8 cellular contexts compared by ENCODE assay signal in the genomic region with DNA sequence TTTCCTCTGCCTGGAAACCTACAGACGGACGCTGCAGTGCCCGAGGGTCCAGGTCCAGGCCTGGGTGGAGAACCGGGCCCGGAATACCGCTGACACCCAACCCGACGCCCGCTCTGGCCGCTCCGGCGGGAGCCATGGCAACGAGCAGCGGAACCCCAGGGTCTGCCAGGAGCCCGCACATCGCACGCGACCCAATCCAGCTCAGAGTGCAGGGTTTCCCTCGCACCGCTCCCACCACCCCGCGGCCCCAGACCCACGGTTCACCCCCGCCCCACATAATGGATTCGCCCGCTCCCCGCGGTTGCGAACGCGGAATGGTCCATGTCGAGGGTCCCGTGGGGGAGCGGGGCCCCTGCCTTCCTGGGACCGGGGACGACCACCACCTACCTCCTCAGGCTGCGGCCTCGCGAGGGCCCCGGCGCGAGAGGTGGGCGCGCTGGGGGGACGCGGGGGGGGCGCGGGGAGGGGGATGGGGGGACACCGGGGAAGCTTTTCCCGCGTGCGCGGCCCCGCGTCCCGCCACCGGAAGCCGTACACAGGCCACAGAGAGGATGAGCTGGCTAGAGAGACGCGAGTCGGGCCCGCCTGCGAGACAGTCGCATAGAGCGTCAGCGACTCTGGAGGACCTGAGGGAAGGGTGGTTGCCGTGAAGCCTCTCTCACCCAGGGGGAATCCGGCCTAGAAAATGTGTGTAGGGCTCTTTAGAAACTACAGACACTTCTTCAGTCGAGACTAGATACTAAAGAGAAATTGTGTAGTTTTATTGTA. TPM values are rescaled to one million over a fixed set of nuclear protein-coding genes. Genes with fewer than 3 reads are reported as not detected.
DNase-seq lines count a peak whose midpoint lies in the region; ATAC-seq and TF ChIP-seq lines count a peak whose summit lies in the region.

A gene with protein sequence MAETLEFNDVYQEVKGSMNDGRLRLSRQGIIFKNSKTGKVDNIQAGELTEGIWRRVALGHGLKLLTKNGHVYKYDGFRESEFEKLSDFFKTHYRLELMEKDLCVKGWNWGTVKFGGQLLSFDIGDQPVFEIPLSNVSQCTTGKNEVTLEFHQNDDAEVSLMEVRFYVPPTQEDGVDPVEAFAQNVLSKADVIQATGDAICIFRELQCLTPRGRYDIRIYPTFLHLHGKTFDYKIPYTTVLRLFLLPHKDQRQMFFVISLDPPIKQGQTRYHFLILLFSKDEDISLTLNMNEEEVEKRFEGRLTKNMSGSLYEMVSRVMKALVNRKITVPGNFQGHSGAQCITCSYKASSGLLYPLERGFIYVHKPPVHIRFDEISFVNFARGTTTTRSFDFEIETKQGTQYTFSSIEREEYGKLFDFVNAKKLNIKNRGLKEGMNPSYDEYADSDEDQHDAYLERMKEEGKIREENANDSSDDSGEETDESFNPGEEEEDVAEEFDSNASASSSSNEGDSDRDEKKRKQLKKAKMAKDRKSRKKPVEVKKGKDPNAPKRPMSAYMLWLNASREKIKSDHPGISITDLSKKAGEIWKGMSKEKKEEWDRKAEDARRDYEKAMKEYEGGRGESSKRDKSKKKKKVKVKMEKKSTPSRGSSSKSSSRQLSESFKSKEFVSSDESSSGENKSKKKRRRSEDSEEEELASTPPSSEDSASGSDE (minus strand): TSS at position 550 of the 768 bp plus-strand sequence. CDS start 771 bp downstream, outside the sequence.

- no peak for TF ChIP-seq CTCF in Calu3 (IDR thresholded peaks at IDR 0.05; ENCODE audit: unreplicated experiment)

- peaks cover 50% of the 10 kb centered on the region for H3K36me3 Mint-ChIP-seq in Calu3 (ENCODE audit: insufficient read depth, unreplicated experiment)

- peak within 1 kb of the TSS; percentile 94 for H3K9ac ChIP-seq in NT2/D1 (ENCODE audit: insufficient read length, low read depth)

- CTCF ChIA-PET in Calu3 (lab: Charles Lee): interaction anchor here (0.5 to 1.4 kb wide), 5 partner anchors 10 to 1232 kb away, joined by 3 to 7 read pairs (median 3); no protein-coding TSS in a partner anchor

- peak within 1 kb of the TSS; percentile 92 for H3K27ac Mint-ChIP-seq in Calu3 (ENCODE audit: unreplicated experiment)

- BruUV-seq in Calu3 (replicated peaks; lab: Mats Ljungman, UMichigan): no TSS peak

- peaks cover 20% of the 10 kb centered on the region for H3K4me1 ChIP-seq in NT2/D1 (ENCODE audit: insufficient read depth, insufficient read length)

- H3K4me3 ChIP-seq in NT2/D1 (ENCODE audit: insufficient read length, low read depth): peak within 1 kb of the TSS; percentile 87

- intact Hi-C loops in Calu3 (cut with micrococcal nuclease; ENCODE audit: unreplicated experiment): no loop called here

- peak; percentile 99 for ATAC-seq in GM21367 (IDR thresholded peaks at IDR 0.05; ENCODE audit: unreplicated experiment)

- peaks cover 46% of the 10 kb centered on the region for H3K36me3 ChIP-seq in NT2/D1 (ENCODE audit: insufficient read depth, insufficient read length, low read length)

- peaks cover 30% of the 10 kb centered on the region for H3K4me1 Mint-ChIP-seq in Calu3 (ENCODE audit: low read depth, unreplicated experiment)

- DNase-seq in Calu3 (peak; percentile 81), HT1080 (ENCODE audit: low read depth) (peak; percentile 80), NT2/D1 (ENCODE audit: low read depth, low spot score) (peak; percentile 79), epidermal melanocyte (ENCODE audit: insufficient read length, low spot score) (peak; percentile 85), middle frontal gyrus (ENCODE audit: extremely low spot score, low spot score) (peak; percentile 83)
- peak; percentile 91 for DNase-seq in activated CD8-positive, alpha-beta memory T cell treated with anti-CD3 and anti-CD28 coated beads, Interleukin-2, amount 50 U/mL, for 48 hours
- peak; percentile 83 to 84 for DNase-seq in stimulated activated CD8-positive, alpha-beta memory T cell treated with anti-CD3 and anti-CD28 coated beads, Interleukin-2, amount 100 ng/mL, for 48 hours (ENCODE audit: low read depth in 2 of 2)

- H3K9me3 ChIP-seq in NT2/D1 (ENCODE audit: insufficient read depth, low read length): no peaks in the 10 kb centered on the region

- no peaks in the 10 kb centered on the region for H3K27me3 ChIP-seq in NT2/D1 (ENCODE audit: insufficient read depth, insufficient read length)

- peak within 1 kb of the TSS; percentile 90 for H3K4me3 Mint-ChIP-seq in Calu3 (ENCODE audit: low read depth, unreplicated experiment)

- H3K9me3 Mint-ChIP-seq in Calu3 (ENCODE audit: low read depth, unreplicated experiment): no peaks in the 10 kb centered on the region

- H3K27me3 Mint-ChIP-seq in Calu3 (ENCODE audit: unreplicated experiment): peaks cover 12% of the 10 kb centered on the region

RNA-seq across cellular contexts. Expression of the gene that starts here (rescaled TPM):
- total RNA-seq in Calu3 (2022): 134 and 145 TPM in 2 replicates
- 206 and 249 TPM in 2 replicates for total RNA-seq in HT1080 (2014; rRNA removed; shearing (Covaris generic))
- 242 and 260 TPM in 2 replicates for polyA plus RNA-seq in HT1080 (2015; cell fraction: cytosol; rRNA removed)
- 226 and 227 TPM in 2 replicates for polyA plus RNA-seq in HT1080 (2015; cell fraction: nucleus; rRNA removed)

Comparison
In these comparisons a context has a peak if more than half of its experiments do, and no peak if none do; other contexts are left out.
1. Peak in every context shown above with its lines: DNase-seq, ATAC-seq and H3K4me3 ChIP-seq.